Comparison of ENCODE assay signal across 11 cellular contexts in the genomic region with DNA sequence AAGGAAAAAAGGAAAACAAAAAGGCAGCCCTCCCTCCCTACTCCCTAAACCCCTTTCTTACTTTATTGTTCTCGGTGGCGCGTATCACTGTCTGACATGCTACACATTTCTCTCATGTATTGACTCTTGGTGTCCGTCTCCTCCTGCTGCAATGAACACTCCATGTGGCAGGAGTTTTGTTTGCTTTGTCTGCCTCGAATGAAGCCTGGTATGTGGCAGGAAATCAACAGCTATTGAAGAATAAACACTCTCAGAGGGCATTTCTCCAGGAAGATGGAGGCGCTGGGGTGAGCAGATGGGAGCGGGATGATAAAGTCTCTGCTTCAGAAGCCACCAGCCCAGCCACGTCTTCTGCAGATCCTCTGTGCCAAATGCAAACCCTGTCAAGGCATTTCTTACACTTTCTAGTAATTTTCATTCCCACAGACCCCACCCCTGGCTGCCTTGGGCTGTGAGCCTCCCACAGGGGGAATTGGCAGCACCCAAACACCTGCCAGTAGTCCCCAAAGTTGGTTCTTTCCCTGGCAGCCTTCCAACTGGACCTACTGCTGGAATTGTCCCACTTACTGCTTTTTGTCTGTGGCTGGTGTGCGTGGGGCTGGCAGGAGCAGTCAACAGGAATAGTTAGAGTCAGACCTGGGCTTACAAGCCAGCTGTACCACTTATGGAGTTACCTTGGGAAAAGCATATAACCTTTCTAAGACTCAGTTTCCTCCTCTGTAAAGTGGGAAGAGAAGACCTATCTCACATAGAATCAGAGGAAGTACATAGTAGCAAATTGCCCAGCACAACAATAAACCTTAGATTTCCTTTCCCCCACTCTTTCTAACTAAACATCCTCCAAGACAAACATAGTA. TPM values are rescaled to one million over a fixed set of nuclear protein-coding genes. Genes with fewer than 3 reads are reported as not detected.
DNase-seq lines count a peak whose midpoint lies in the region; ATAC-seq lines count a peak whose summit lies in the region.
"Had no signal": no experiment of that assay in that cellular context is flagged by ENCODE, and none has a peak within 500 bp of the region (broad histone marks: within the 10 kb centered on the region; RNA-seq: fewer than 3 reads in every experiment).

No MANE protein-coding gene starts in this region.

- no peak for ATAC-seq in GM21723 (IDR thresholded peaks at IDR 0.05; ENCODE audit: unreplicated experiment)
- ATAC-seq: activated T-cell treated with anti-CD3 and anti-CD28 coated beads, Interleukin-2, amount 50 U/mL, for 72 hours had no signal

- no peaks in the 10 kb centered on the region for H3K9me3 Mint-ChIP-seq in activated naive CD4-positive, alpha-beta T cell treated with anti-CD3 and anti-CD28 coated beads for 36 hours
- H3K9me3 Mint-ChIP-seq: activated T-cell treated with anti-CD3 and anti-CD28 coated beads, Interleukin-2, amount 50 U/mL, for 72 hours had no signal

- no peaks in the 10 kb centered on the region for H3K9me2 ChIP-seq in GM23248 (ENCODE audit: insufficient read depth)
- H3K9me2 ChIP-seq: SK-N-SH had no signal

- no peak overlapping the region for H2AFZ ChIP-seq in GM23248

- no peaks in the 10 kb centered on the region for H3K9me3 ChIP-seq in GM23248 (ENCODE audit: low read depth)
- H3K9me3 ChIP-seq: SK-N-SH had no signal

- in situ Hi-C loops in GM23248 (cut with MboI), result no loop called here

- H3K4me2 ChIP-seq in GM23248 (ENCODE audit: unreplicated experiment), result no peak overlapping the region
- H3K4me2 ChIP-seq: SK-N-SH had no signal

- intact Hi-C loops in activated naive CD4-positive, alpha-beta T cell treated with anti-CD3 and anti-CD28 coated beads for 36 hours (cut with micrococcal nuclease), result no loop called here

- no peaks in the 10 kb centered on the region for H3K79me2 ChIP-seq in GM23248 (ENCODE audit: insufficient read depth)

- H3F3A ChIP-seq in GM23248 (ENCODE audit: insufficient read depth), result no peaks in the 10 kb centered on the region

- peak overlapping the region; percentile 48 for H3K27ac Mint-ChIP-seq in activated naive CD4-positive, alpha-beta T cell treated with anti-CD3 and anti-CD28 coated beads for 36 hours
- H3K27ac Mint-ChIP-seq: activated T-cell treated with anti-CD3 and anti-CD28 coated beads, Interleukin-2, amount 50 U/mL, for 72 hours had no signal

- 32% methylated on average over 9 of the region's 9 CpGs for WGBS in GM23248 (ENCODE audit: low coverage in 1 of 2, low lambda C conversion rate in 2 of 2, missing lambda C conversion rate in 2 of 2), 2 experiments

- no peak for DNase-seq in activated naive CD4-positive, alpha-beta T cell treated with anti-CD3 and anti-CD28 coated beads for 36 hours
- DNase-seq in activated naive CD4-positive, alpha-beta T cell (lab: John Stamatoyannopoulos, UW), result no peak
- DNase-seq in NCI-H510A treated with DMSO at 0.1 percent for 48 hours (lab: John Stamatoyannopoulos, UW), result peak; percentile 75
- DNase-seq in dermis blood vessel endothelial cell, result peak; percentile 50
- peak; percentile 23 for DNase-seq in stimulated activated CD8-positive, alpha-beta memory T cell treated with anti-CD3 and anti-CD28 coated beads, Interleukin-4, amount 100 ng/mL, for 48 hours
- DNase-seq in amygdala (lab: John Stamatoyannopoulos, UW), result no peak
- DNase-seq in GM23248, result no peak
- DNase-seq: activated T-cell treated with anti-CD3 and anti-CD28 coated beads, Interleukin-2, amount 50 U/mL, for 72 hours; SK-N-SH had no signal

- no peak overlapping the region for H3K9ac ChIP-seq in GM23248
- H3K9ac ChIP-seq: SK-N-SH had no signal

- CTCF ChIA-PET in activated naive CD4-positive, alpha-beta T cell treated with anti-CD3 and anti-CD28 coated beads for 36 hours (lab: Charles Lee), result interaction anchor here (1.0 kb wide), 1 partner anchor 26 kb away, joined by 5 read pairs; no protein-coding TSS in a partner anchor

- H3K36me3 Mint-ChIP-seq in activated naive CD4-positive, alpha-beta T cell treated with anti-CD3 and anti-CD28 coated beads for 36 hours (ENCODE audit: low read depth), result no peaks in the 10 kb centered on the region

- no peaks in the 10 kb centered on the region for H3K4me1 ChIP-seq in GM23248 (ENCODE audit: insufficient read depth)

- H3K4me3 ChIP-seq in GM23248, result no peak overlapping the region

- H3K4me3 Mint-ChIP-seq in activated naive CD4-positive, alpha-beta T cell treated with anti-CD3 and anti-CD28 coated beads for 36 hours, result no peak overlapping the region

- H3K27me3 Mint-ChIP-seq in activated naive CD4-positive, alpha-beta T cell treated with anti-CD3 and anti-CD28 coated beads for 36 hours (ENCODE audit: low read depth), result no peaks in the 10 kb centered on the region

- H4K20me1 ChIP-seq in GM23248 (ENCODE audit: insufficient read depth), result no peaks in the 10 kb centered on the region

- no peaks in the 10 kb centered on the region for H3K36me3 ChIP-seq in GM23248 (ENCODE audit: low read depth)

- H3K27ac ChIP-seq in GM23248, result no peak overlapping the region

- peaks cover 71% of the 10 kb centered on the region for H3K4me1 Mint-ChIP-seq in activated naive CD4-positive, alpha-beta T cell treated with anti-CD3 and anti-CD28 coated beads for 36 hours (ENCODE audit: low read depth)

- H3K27me3 ChIP-seq in GM23248 (replicated peaks; ENCODE audit: insufficient read depth), result peaks cover 3% of the 10 kb centered on the region

RNA-seq across cellular contexts. Expression of gene IL10RA, which starts 13.4 kb away (rescaled TPM):
- 10 to 100 TPM; 11.3 to 16.1 TPM for total RNA-seq in activated naive CD4-positive, alpha-beta T cell treated with anti-CD3 and anti-CD28 coated beads for 36 hours
- 0.09 TPM in 1 of 2 replicates, not detected in the other for total RNA-seq in dermis blood vessel endothelial cell
- not detected in 2 replicates for total RNA-seq in GM23248 (2014; rRNA removed; shearing (Covaris generic))
- not detected in 2 replicates for polyA plus RNA-seq in GM23248 (2016; fragmentation: Nextera tagmentation; extraction: Ambion mirVana)
- total RNA-seq: HT1080 had no signal
- polyA plus RNA-seq: SK-N-SH had no signal

RNA-seq across cellular contexts. Expression of gene TMPRSS13, which starts 43.6 kb away (rescaled TPM):
- under 1 TPM; 0.15 to 0.21 TPM for total RNA-seq in activated naive CD4-positive, alpha-beta T cell treated with anti-CD3 and anti-CD28 coated beads for 36 hours
- not detected in 2 replicates for total RNA-seq in dermis blood vessel endothelial cell
- not detected in 2 replicates for total RNA-seq in GM23248 (2014; rRNA removed; shearing (Covaris generic))
- not detected in 2 replicates for polyA plus RNA-seq in GM23248 (2016; fragmentation: Nextera tagmentation; extraction: Ambion mirVana)
- total RNA-seq: HT1080 had no signal
- polyA plus RNA-seq: SK-N-SH had no signal

Comparison
In these comparisons a context has a peak if more than half of its experiments do, and no peak if none do; other contexts are left out.
1. DNase-seq: peak in NCI-H510A treated with DMSO at 0.1 percent for 48 hours (single experiment), dermis blood vessel endothelial cell (single experiment) and stimulated activated CD8-positive, alpha-beta memory T cell treated with anti-CD3 and anti-CD28 coated beads, Interleukin-4, amount 100 ng/mL, for 48 hours (single experiment); none in activated naive CD4-positive, alpha-beta T cell treated with anti-CD3 and anti-CD28 coated beads for 36 hours (single experiment), activated naive CD4-positive, alpha-beta T cell (0 of 4), amygdala (0 of 56) and GM23248 (single experiment).
2. RNA of gene IL10RA, which starts 13.4 kb away (total RNA-seq): 11.3 to 16.1 TPM in activated naive CD4-positive, alpha-beta T cell treated with anti-CD3 and anti-CD28 coated beads for 36 hours; 0.09 TPM in dermis blood vessel endothelial cell and not detected in GM23248; every median in the first group is over 10 times any median in the second.